In genomic region chrX:141632124-141632523, GRCh38 we compare ENCODE assay signal across 19 cellular contexts. TPM values are rescaled to one million over a fixed set of nuclear protein-coding genes. Genes with fewer than 3 reads are reported as not detected.
DNase-seq lines count a peak whose midpoint lies in the region; ATAC-seq and TF ChIP-seq lines count a peak whose summit lies in the region.
"Had no signal": no experiment of that assay in that cellular context is flagged by ENCODE, and none has a peak within 500 bp of the region (broad histone marks: within the 10 kb centered on the region; RNA-seq: fewer than 3 reads in every experiment).

No MANE protein-coding gene starts in this region.

- no peaks in the 10 kb centered on the region for H3K27me3 Mint-ChIP-seq in CD14-positive monocyte (ENCODE audit: low read depth in 3 of 3)

- TF ChIP-seq CTCF in fibroblast of mammary gland (conservative IDR thresholded peaks at IDR 0.05; ENCODE audit: control insufficient read depth, insufficient read depth, low read depth, low read length) (no peak), CD14-positive monocyte (IDR thresholded peaks at IDR 0.05) (no peak)

- no peaks in the 10 kb centered on the region for H3K4me1 Mint-ChIP-seq in CD14-positive monocyte

- no peak overlapping the region for H3K4me3 ChIP-seq in fibroblast of mammary gland (ENCODE audit: control insufficient read depth, low read depth, low read length)
- H3K4me3 ChIP-seq: Peyer's patch, SJSA1 had no signal

- no peak overlapping the region for H3K4me3 Mint-ChIP-seq in CD14-positive monocyte

- H3K9me3 Mint-ChIP-seq in CD14-positive monocyte, result peaks cover 0 to 12% (median 2%) of the 10 kb centered on the region in 7 donors

- ATAC-seq in HG03108 (IDR thresholded peaks at IDR 0.05; ENCODE audit: unreplicated experiment), result no peak
- ATAC-seq: Right ventricle myocardium inferior had no signal

- H3K27ac Mint-ChIP-seq in CD14-positive monocyte, result no peak overlapping the region

- intact Hi-C loops in CD14-positive monocyte (cut with micrococcal nuclease), result no loop called here

- H3K36me3 Mint-ChIP-seq in CD14-positive monocyte, result no peaks in the 10 kb centered on the region

- DNase-seq in DMS53 (lab: John Stamatoyannopoulos, UW) (peak; percentile 20), DMS53 treated with DMSO at 0.1 percent for 48 hours (lab: John Stamatoyannopoulos, UW; ENCODE audit: unreplicated experiment) (no peak), SW480 (ENCODE audit: low spot score) (peak; percentile 0), fibroblast of mammary gland (ENCODE audit: low read depth) (peak; percentile 8), CD14-positive monocyte (ENCODE audit: low spot score) (no peak), globus pallidus (ENCODE audit: low spot score) (no peak)
- no peak for DNase-seq in activated CD4-positive, alpha-beta T cell treated with anti-CD3 and anti-CD28 coated beads, Interleukin-2, amount 50 U/mL, for 4 hours
- DNase-seq: DND-41, GDM1, Karpas-422, NCI-H1694, NCI-H2081, NCI-H2171 treated with DMSO at 0.1 percent for 48 hours, NCI-H446, NCI-H526, Peyer's patch had no signal

RNA-seq across cellular contexts. Expression of gene SPANXA2, which starts 42.6 kb away (rescaled TPM):
- not detected for polyA plus RNA-seq in CD14-positive monocyte

RNA-seq across cellular contexts. Expression of gene SPANXA1, which starts 47.6 kb away (rescaled TPM):
- not detected for polyA plus RNA-seq in CD14-positive monocyte

Comparison
In these comparisons a context has a peak if more than half of its experiments do, and no peak if none do; other contexts are left out.
1. DNase-seq: peak in DMS53 (single experiment), SW480 (single experiment) and fibroblast of mammary gland (single experiment); none in DMS53 treated with DMSO at 0.1 percent for 48 hours (single experiment), activated CD4-positive, alpha-beta T cell treated with anti-CD3 and anti-CD28 coated beads, Interleukin-2, amount 50 U/mL, for 4 hours (0 of 2), CD14-positive monocyte (single experiment) and globus pallidus (single experiment).